ENCODE assay signal across 29 cellular contexts in genomic region chr1:44919387-44919786, GRCh38.
"Had no signal": no experiment of that assay in that cellular context is flagged by ENCODE, and none has a peak within 500 bp of the region (broad histone marks: within the 10 kb centered on the region; RNA-seq: fewer than 3 reads in every experiment).

No MANE protein-coding gene starts in this region.

- H3K9me3 Mint-ChIP-seq: activated CD4-positive, alpha-beta memory T cell treated with anti-CD3 and anti-CD28 coated beads for 36 hours; activated CD4-positive, alpha-beta T cell treated with anti-CD3 and anti-CD28 coated beads, Interleukin-2, amount 10 ng/mL, durations not matched to agents 7 days and 5 days; activated naive CD4-positive, alpha-beta T cell treated with anti-CD3 and anti-CD28 coated beads, Interleukin-2, amount 50 U/mL, for 72 hours; activated naive CD8-positive, alpha-beta T cell treated with anti-CD3 and anti-CD28 coated beads, Interleukin-2, amount 50 U/mL, for 24 hours; activated T-cell treated with anti-CD3 and anti-CD28 coated beads, Interleukin-2, amount 50 U/mL, for 4 hours had no signal

- H3K4me3 Mint-ChIP-seq: activated CD4-positive, alpha-beta memory T cell treated with anti-CD3 and anti-CD28 coated beads for 36 hours; activated CD4-positive, alpha-beta T cell treated with anti-CD3 and anti-CD28 coated beads, Interleukin-2, amount 10 ng/mL, durations not matched to agents 7 days and 5 days; activated naive CD8-positive, alpha-beta T cell treated with anti-CD3 and anti-CD28 coated beads, Interleukin-2, amount 50 U/mL, for 24 hours; activated T-cell treated with anti-CD3 and anti-CD28 coated beads, Interleukin-2, amount 50 U/mL, for 4 hours had no signal

- H3K27ac ChIP-seq: ascending aorta, body of pancreas, SK-N-MC, VCaP had no signal

- DNase-seq: activated CD4-positive, alpha-beta memory T cell treated with anti-CD3 and anti-CD28 coated beads for 36 hours; activated CD4-positive, alpha-beta T cell treated with anti-CD3 and anti-CD28 coated beads, Interleukin-2, amount 10 ng/mL, durations not matched to agents 7 days and 5 days; activated CD4-positive, CD25-positive, alpha-beta regulatory T cell; activated CD8-positive, alpha-beta memory T cell treated with anti-CD3 and anti-CD28 coated beads for 24 hours; activated effector memory CD4-positive, alpha-beta T cell treated with anti-CD3 and anti-CD28 coated beads, Interleukin-2, amount 50 U/mL, for 16 hours; activated naive CD4-positive, alpha-beta T cell treated with Interleukin-2 at 50 U/mL for 16 hours; activated naive CD8-positive, alpha-beta T cell treated with anti-CD3 and anti-CD28 coated beads, Interleukin-2, amount 50 U/mL, for 24 hours; activated T-cell treated with anti-CD3 and anti-CD28 coated beads, Interleukin-2, amount 50 U/mL, for 4 hours; amniotic stem cell; body of pancreas; central memory CD4-positive, alpha-beta T cell; NCI-H1048; NCI-H146; NCI-H187 treated with DMSO at 0.1 percent for 48 hours; NCI-H2081 treated with DMSO at 0.1 percent for 48 hours; NCI-H2171 treated with DMSO at 0.1 percent for 48 hours; NCI-H226; NCI-H526; NCI-H774; NK-92 treated with Interleukin-12 subunit alpha and Interleukin-12 subunit beta, amount 100 ng/mL, for 24 hours; OCI-M1; RPMI8226; T-helper 1 cell had no signal

- H3K4me3 ChIP-seq: ascending aorta, body of pancreas, SK-N-MC had no signal

- H3K36me3 ChIP-seq: ascending aorta had no signal

- H3K27me3 Mint-ChIP-seq: activated CD4-positive, alpha-beta memory T cell treated with anti-CD3 and anti-CD28 coated beads for 36 hours; activated CD4-positive, alpha-beta T cell treated with anti-CD3 and anti-CD28 coated beads, Interleukin-2, amount 10 ng/mL, durations not matched to agents 7 days and 5 days; activated naive CD8-positive, alpha-beta T cell treated with anti-CD3 and anti-CD28 coated beads, Interleukin-2, amount 50 U/mL, for 24 hours had no signal

- H3K4me1 ChIP-seq: ascending aorta, body of pancreas had no signal

- H3K4me1 Mint-ChIP-seq: activated CD4-positive, alpha-beta T cell treated with anti-CD3 and anti-CD28 coated beads, Interleukin-2, amount 10 ng/mL, durations not matched to agents 7 days and 5 days; activated naive CD8-positive, alpha-beta T cell treated with anti-CD3 and anti-CD28 coated beads, Interleukin-2, amount 50 U/mL, for 24 hours had no signal

- H3K27ac Mint-ChIP-seq: activated CD4-positive, alpha-beta memory T cell treated with anti-CD3 and anti-CD28 coated beads for 36 hours; activated CD4-positive, alpha-beta T cell treated with anti-CD3 and anti-CD28 coated beads, Interleukin-2, amount 10 ng/mL, durations not matched to agents 7 days and 5 days; activated naive CD4-positive, alpha-beta T cell treated with anti-CD3 and anti-CD28 coated beads, Interleukin-2, amount 50 U/mL, for 72 hours; activated naive CD8-positive, alpha-beta T cell treated with anti-CD3 and anti-CD28 coated beads, Interleukin-2, amount 50 U/mL, for 24 hours had no signal

- ATAC-seq: activated naive CD4-positive, alpha-beta T cell treated with anti-CD3 and anti-CD28 coated beads, Interleukin-2, amount 50 U/mL, for 72 hours; activated naive CD8-positive, alpha-beta T cell treated with anti-CD3 and anti-CD28 coated beads, Interleukin-2, amount 50 U/mL, for 24 hours; activated T-cell treated with anti-CD3 and anti-CD28 coated beads, Interleukin-2, amount 50 U/mL, for 4 hours; body of pancreas; Panc1; Right ventricle myocardium inferior had no signal

- H3K9me3 ChIP-seq: ascending aorta, body of pancreas had no signal

- H3K27me3 ChIP-seq: ascending aorta, body of pancreas had no signal
